ENCODE assay signal across 10 cellular contexts in genomic region chr9:38380872-38381534, GRCh38. TPM values are rescaled to one million over a fixed set of nuclear protein-coding genes. Genes with fewer than 3 reads are reported as not detected.
DNase-seq lines count a peak whose midpoint lies in the region; ATAC-seq, FAIRE-seq and TF ChIP-seq lines count a peak whose summit lies in the region.
"Had no signal": no experiment of that assay in that cellular context is flagged by ENCODE, and none has a peak within 500 bp of the region (broad histone marks: within the 10 kb centered on the region; RNA-seq: fewer than 3 reads in every experiment).

No MANE protein-coding gene starts in this region.

- H3K4me3 ChIP-seq in H1 (ENCODE audit: extremely low read depth in 1 of 4, insufficient read depth in 2 of 4, low read depth in 3 of 4, low read length in 4 of 4), result peak overlapping the region in 1 of 4 experiments; percentile 3; a peak in 1 of 8 replicates
- no peak overlapping the region for H3K4me3 ChIP-seq in neural cell (ENCODE audit: low read length)
- H3K4me3 ChIP-seq in MG63, result no peak overlapping the region
- H3K4me3 ChIP-seq: BLaER1 treated with 17β-estradiol and CSF1 and Interleukin-3, amounts not matched to agents 10 nM and 100 nM had no signal

- H3K27me3 ChIP-seq in H1 (replicated peaks in 1 of 4; ENCODE audit: control insufficient read depth in 3 of 4, extremely low read depth in 1 of 4, insufficient read depth in 3 of 4, low read length in 3 of 4) (peaks cover 5 to 29% (median 25%) of the 10 kb centered on the region in 4 experiments), neural cell (ENCODE audit: insufficient read depth, low read depth, low read length) (no peaks in the 10 kb centered on the region), MG63 (no peaks in the 10 kb centered on the region)
- H3K27me3 ChIP-seq: BLaER1 treated with 17β-estradiol and CSF1 and Interleukin-3, amounts not matched to agents 10 nM and 100 nM had no signal

- TF ChIP-seq CTCF in Calu3 (IDR thresholded peaks at IDR 0.05; ENCODE audit: unreplicated experiment), result no peak
- TF ChIP-seq CTCF in H1 (IDR thresholded peaks at IDR 0.05; ENCODE audit: control extremely low read depth in 1 of 3, insufficient read depth in 1 of 3, low read depth in 1 of 3, low read length in 3 of 3), result no peak
- TF ChIP-seq CTCF in neural cell (IDR thresholded peaks at IDR 0.05; ENCODE audit: poor library complexity, severe bottlenecking), result no peak

- no TSS peak for BruUV-seq in Calu3 (replicated peaks; lab: Mats Ljungman, UMichigan)

- H3K36me3 ChIP-seq in H1 (ENCODE audit: control insufficient read depth in 2 of 4, insufficient read depth in 4 of 4, low read length in 3 of 4), result no peaks in the 10 kb centered on the region
- H3K36me3 ChIP-seq in neural cell (ENCODE audit: insufficient read depth, low read length), result no peaks in the 10 kb centered on the region
- no peaks in the 10 kb centered on the region for H3K36me3 ChIP-seq in MG63
- H3K36me3 ChIP-seq: BLaER1 treated with 17β-estradiol and CSF1 and Interleukin-3, amounts not matched to agents 10 nM and 100 nM had no signal

- H3K14ac ChIP-seq in H1 (ENCODE audit: insufficient read length), result no peak overlapping the region

- no peak overlapping the region for H2AFZ ChIP-seq in H1 (ENCODE audit: low read length)
- peak overlapping the region; percentile 25 for H2AFZ ChIP-seq in neural cell (ENCODE audit: low read depth, low read length)

- no peak overlapping the region for H2AK5ac ChIP-seq in H1 (ENCODE audit: low read depth, low read length)

- no peak overlapping the region; the same call in 1 of the 2 replicates for H2BK12ac ChIP-seq in H1 (ENCODE audit: low read depth, low read length)

- H3K9me3 ChIP-seq in H1 (ENCODE audit: insufficient read depth in 2 of 2, low read depth in 1 of 2, low read length in 1 of 2) (no peaks in the 10 kb centered on the region; a peak in 1 of 4 replicates), neural cell (ENCODE audit: low read length) (no peaks in the 10 kb centered on the region), MG63 (no peaks in the 10 kb centered on the region)

- no peak overlapping the region for H3K23ac ChIP-seq in H1 (ENCODE audit: insufficient read length)

- no peak overlapping the region for H3K4me3 Mint-ChIP-seq in Calu3 (ENCODE audit: low read depth, unreplicated experiment)
- H3K4me3 Mint-ChIP-seq in stimulated activated effector memory CD8-positive, alpha-beta T cell treated with anti-CD3 and anti-CD28 coated beads, Interleukin-12 subunit alpha, Interleukin-12 subunit beta, amount 100 ng/mL, for 72 hours, result no peak overlapping the region
- H3K4me3 Mint-ChIP-seq: activated B cell treated with CpG ODN at 0.5 μM for 24 hours had no signal

- no peak overlapping the region; a peak in 1 of 7 replicates for H3K9ac ChIP-seq in H1 (replicated peaks in 1 of 4; ENCODE audit: extremely low read depth in 1 of 4, low read depth in 3 of 4, low read length in 3 of 4)
- peak overlapping the region; percentile 32 for H3K9ac ChIP-seq in neural cell (ENCODE audit: low read length)
- H3K9ac ChIP-seq: BLaER1 treated with 17β-estradiol and CSF1 and Interleukin-3, amounts not matched to agents 10 nM and 100 nM had no signal

- peak overlapping the region; percentile 63; the same call in 1 of the 2 replicates for H3K18ac ChIP-seq in H1 (ENCODE audit: extremely low read depth, low read length)

- no peak for FAIRE-seq in H1 (lab: Jason Lieb, UNC)

- CTCF ChIA-PET in Calu3 (lab: Charles Lee), result no interaction called here
- CTCF ChIA-PET in H1 (lab: Charles Lee; ENCODE audit: partially characterized antibody), result no interaction called here

- H4K91ac ChIP-seq in H1 (replicated peaks; ENCODE audit: insufficient read length, low read length), result no peak overlapping the region

- no peak overlapping the region for H3K56ac ChIP-seq in H1 (replicated peaks; ENCODE audit: insufficient read length, low read depth, low read length)

- H2BK5ac ChIP-seq in H1 (ENCODE audit: low read depth, low read length), result peak overlapping the region; percentile 37; the same call in 1 of the 2 replicates

- no peak for TF ChIP-seq POLR2A in H1 (IDR thresholded peaks at IDR 0.05; ENCODE audit: control extremely low read depth in 1 of 2, low read depth in 2 of 2, low read length in 2 of 2)

- H2BK20ac ChIP-seq in H1 (ENCODE audit: low read length), result peak overlapping the region; percentile 41; the same call in 1 of the 2 replicates

- 18% methylated on average over 8 of the region's 8 CpGs; no CpG with 5 or more reads in 1 of the 2 experiments for whole genome bisulfite sequencing in H1 (ENCODE audit: extremely low coverage in 1 of 2, insufficient coverage in 1 of 2, insufficient read length in 1 of 2, insufficient replicate concordance in 2 of 2, low coverage in 1 of 2, low lambda C conversion rate in 2 of 2, missing lambda C conversion rate in 1 of 2), 2 experiments

- no peaks in the 10 kb centered on the region for H3K9me2 ChIP-seq in neural cell (ENCODE audit: insufficient read depth, low read length)

- H3K27ac Mint-ChIP-seq in Calu3 (ENCODE audit: unreplicated experiment), result no peak overlapping the region
- no peak overlapping the region for H3K27ac Mint-ChIP-seq in stimulated activated effector memory CD8-positive, alpha-beta T cell treated with anti-CD3 and anti-CD28 coated beads, Interleukin-12 subunit alpha, Interleukin-12 subunit beta, amount 100 ng/mL, for 72 hours
- H3K27ac Mint-ChIP-seq: activated B cell treated with CpG ODN at 0.5 μM for 24 hours had no signal

- H3K27ac ChIP-seq in H1 (ENCODE audit: low read depth, low read length) (no peak overlapping the region), neural cell (ENCODE audit: low read length) (peak overlapping the region; percentile 43)
- H3K27ac ChIP-seq: BLaER1 treated with 17β-estradiol and CSF1 and Interleukin-3, amounts not matched to agents 10 nM and 100 nM had no signal

- no peaks in the 10 kb centered on the region for H3K27me3 Mint-ChIP-seq in Calu3 (ENCODE audit: unreplicated experiment)

- intact Hi-C loops in Calu3 (cut with micrococcal nuclease; ENCODE audit: unreplicated experiment), result no loop called here

- no peak overlapping the region for H2BK15ac ChIP-seq in H1 (ENCODE audit: low read length)

- TF ChIP-seq EP300 in H1 (IDR thresholded peaks at IDR 0.05; ENCODE audit: borderline replicate concordance in 1 of 2, low read depth in 2 of 2, low read length in 2 of 2) (peak in 1 of 2 experiments; percentile 52; a peak in 1 of 3 replicates), neural cell (conservative IDR thresholded peaks at IDR 0.05; ENCODE audit: poor library complexity, severe bottlenecking) (no peak)

- DNase-seq in Calu3, result peak; percentile 26
- DNase-seq in NCI-H2196 (lab: John Stamatoyannopoulos, UW; ENCODE audit: unreplicated experiment), result peak; percentile 71
- DNase-seq in H1 (ENCODE audit: low read depth in 1 of 2, low spot score in 2 of 2), result peak; percentile 29 to 61
- no peak for DNase-seq in stimulated activated CD4-positive, alpha-beta T cell treated with anti-CD3 and anti-CD28 coated beads, Interleukin-2, amount 100 ng/mL, for 24 hours
- no peak for DNase-seq in stimulated activated effector memory CD8-positive, alpha-beta T cell treated with anti-CD3 and anti-CD28 coated beads, Interleukin-12 subunit alpha, Interleukin-12 subunit beta, amount 100 ng/mL, for 72 hours (ENCODE audit: low spot score in 2 of 2)
- no peak for DNase-seq in activated T-cell treated with anti-CD3 and anti-CD28 coated beads, Interleukin-2, amount 50 U/mL, for 1 hour
- no peak for DNase-seq in MG63
- DNase-seq: activated B cell treated with CpG ODN at 0.5 μM for 24 hours had no signal

- H3K4me1 ChIP-seq in H1 (replicated peaks in 1 of 4; ENCODE audit: control insufficient read depth in 3 of 4, insufficient read depth in 4 of 4, low read length in 3 of 4), result peaks cover 8 to 17% (median 13%) of the 10 kb centered on the region in 4 experiments
- H3K4me1 ChIP-seq: BLaER1 treated with 17β-estradiol and CSF1 and Interleukin-3, amounts not matched to agents 10 nM and 100 nM had no signal

- H3K4ac ChIP-seq in H1 (replicated peaks; ENCODE audit: insufficient read length, low read depth, low read length), result no peak overlapping the region

- H4K5ac ChIP-seq in H1 (ENCODE audit: insufficient read length, low read depth, low read length), result no peak overlapping the region

- no peak for TF ChIP-seq RAD21 in H1 (IDR thresholded peaks at IDR 0.05 in 1 of 2, conservative IDR thresholded peaks at IDR 0.05 in 1 of 2; ENCODE audit: low read depth in 2 of 2, low read length in 2 of 2)
- no peak for TF ChIP-seq RAD21 in neural cell (conservative IDR thresholded peaks at IDR 0.05)

- H3K79me2 ChIP-seq in H1 (ENCODE audit: control insufficient read depth in 1 of 2, insufficient read depth in 2 of 2, low read length in 2 of 2) (no peaks in the 10 kb centered on the region), neural cell (replicated peaks; ENCODE audit: insufficient read depth, low read length) (no peaks in the 10 kb centered on the region)

- H3K9me3 Mint-ChIP-seq in Calu3 (ENCODE audit: low read depth, unreplicated experiment), result peaks cover 4% of the 10 kb centered on the region
- no peaks in the 10 kb centered on the region for H3K9me3 Mint-ChIP-seq in stimulated activated effector memory CD8-positive, alpha-beta T cell treated with anti-CD3 and anti-CD28 coated beads, Interleukin-12 subunit alpha, Interleukin-12 subunit beta, amount 100 ng/mL, for 72 hours

- H3K23me2 ChIP-seq in H1 (ENCODE audit: low read depth, low read length), result no peaks in the 10 kb centered on the region

- H2BK120ac ChIP-seq in H1 (replicated peaks; ENCODE audit: low read depth, low read length), result no peak overlapping the region

- peaks cover 3% of the 10 kb centered on the region for H3K36me3 Mint-ChIP-seq in Calu3 (ENCODE audit: insufficient read depth, unreplicated experiment)
- H3K36me3 Mint-ChIP-seq in stimulated activated effector memory CD8-positive, alpha-beta T cell treated with anti-CD3 and anti-CD28 coated beads, Interleukin-12 subunit alpha, Interleukin-12 subunit beta, amount 100 ng/mL, for 72 hours, result no peaks in the 10 kb centered on the region

- no peaks in the 10 kb centered on the region for H3F3A ChIP-seq in neural cell (ENCODE audit: insufficient read depth, low read length, poor library complexity, severe bottlenecking)

- H3K4me2 ChIP-seq in H1 (ENCODE audit: insufficient read depth in 1 of 2, low read depth in 2 of 2, low read length in 2 of 2) (peak overlapping the region; percentile 42 to 49), neural cell (ENCODE audit: low read length) (no peak overlapping the region)
- H3K4me2 ChIP-seq: BLaER1 treated with 17β-estradiol and CSF1 and Interleukin-3, amounts not matched to agents 10 nM and 100 nM had no signal

- POLR2A ChIA-PET in H1 (lab: Charles Lee; ENCODE audit: partially characterized antibody), result interaction anchor here (1.0 kb wide), 1 partner anchor 38 kb away, joined by 3 read pairs; no protein-coding TSS in a partner anchor

- no peak for ATAC-seq in stimulated activated effector memory CD8-positive, alpha-beta T cell treated with anti-CD3 and anti-CD28 coated beads, Interleukin-12 subunit alpha, Interleukin-12 subunit beta, amount 100 ng/mL, for 72 hours

- H4K20me1 ChIP-seq in H1 (replicated peaks in 1 of 2; ENCODE audit: control insufficient read depth in 1 of 2, insufficient read depth in 2 of 2, low read length in 2 of 2), result no peaks in the 10 kb centered on the region
- no peaks in the 10 kb centered on the region for H4K20me1 ChIP-seq in neural cell (ENCODE audit: insufficient read depth)
- H4K20me1 ChIP-seq: BLaER1 treated with 17β-estradiol and CSF1 and Interleukin-3, amounts not matched to agents 10 nM and 100 nM had no signal

- H3K79me1 ChIP-seq in H1 (ENCODE audit: low read depth, low read length), result no peaks in the 10 kb centered on the region

- H3K4me1 Mint-ChIP-seq in Calu3 (ENCODE audit: low read depth, unreplicated experiment), result peaks cover 9% of the 10 kb centered on the region
- no peaks in the 10 kb centered on the region for H3K4me1 Mint-ChIP-seq in stimulated activated effector memory CD8-positive, alpha-beta T cell treated with anti-CD3 and anti-CD28 coated beads, Interleukin-12 subunit alpha, Interleukin-12 subunit beta, amount 100 ng/mL, for 72 hours
- H3K4me1 Mint-ChIP-seq: activated B cell treated with CpG ODN at 0.5 μM for 24 hours had no signal

- H4K8ac ChIP-seq in H1 (ENCODE audit: extremely low read depth, insufficient read depth, low read length), result no peak overlapping the region

RNA-seq across cellular contexts. Expression of gene ALDH1B1, which starts 11.5 kb away (rescaled TPM):
- total RNA-seq in Calu3 (2022), result 13.3 and 15.2 TPM in 2 replicates
- 78.5 and 78.7 TPM in 2 replicates for total RNA-seq in H1 (2021; fragmentation: NEBNext Ultra II Directional; extraction: Animal tissue kit (Norgen Biotek cat#: 25700))
- polyA plus RNA-seq in H1 (2011; rRNA removed) (41.6 and 52.4 TPM in 2 replicates), neural cell (5.8 and 6.6 TPM in 2 replicates)
- polyA plus RNA-seq in H1 (2011; cell fraction: cytosol; rRNA removed), result 53.9 TPM
- polyA plus RNA-seq in H1 (2011; cell fraction: nucleus; rRNA removed), result 44.8 TPM
- polyA plus RNA-seq in H1 (2012, experiment 1 of 2), result 51.5 to 64.7 TPM (median 54.2 TPM) in 4 replicates
- 34.2 TPM for polyA plus RNA-seq in H1 (2012, experiment 2 of 2)
- polyA plus RNA-seq in H1 (2013, experiment 1 of 2), result 37.2 TPM
- 38.1 TPM for polyA plus RNA-seq in H1 (2013, experiment 2 of 2)
- polyA minus RNA-seq in H1 (2011; rRNA and poly(A)+ RNA removed), result 84.4 and 92.7 TPM in 2 replicates
- 56.1 TPM for polyA minus RNA-seq in H1 (2011; cell fraction: cytosol; rRNA and poly(A)+ RNA removed)
- 29.8 TPM for polyA minus RNA-seq in H1 (2011; cell fraction: nucleus; rRNA and poly(A)+ RNA removed)
- 11.2 and 11.6 TPM in 2 replicates for polyA minus RNA-seq in neural cell
- total RNA-seq in MG63 (2014; rRNA removed; shearing (Covaris generic); ENCODE audit: low replicate concordance), result 61.3 and 79.0 TPM in 2 replicates

RNA-seq across cellular contexts. Expression of gene IGFBPL1, which starts 43.3 kb away (rescaled TPM):
- total RNA-seq in Calu3 (2022), result 2.0 and 4.6 TPM in 2 replicates
- total RNA-seq in H1 (2021; fragmentation: NEBNext Ultra II Directional; extraction: Animal tissue kit (Norgen Biotek cat#: 25700)), result 33.8 and 36.6 TPM in 2 replicates
- polyA plus RNA-seq in H1 (2011; rRNA removed) (30.9 and 31.3 TPM in 2 replicates), neural cell (372 and 432 TPM in 2 replicates)
- 42.2 TPM for polyA plus RNA-seq in H1 (2011; cell fraction: cytosol; rRNA removed)
- polyA plus RNA-seq in H1 (2011; cell fraction: nucleus; rRNA removed), result 23.0 TPM
- 36.6 to 43.7 TPM (median 39.6 TPM) in 4 replicates for polyA plus RNA-seq in H1 (2012, experiment 1 of 2)
- 20.7 TPM for polyA plus RNA-seq in H1 (2012, experiment 2 of 2)
- polyA plus RNA-seq in H1 (2013, experiment 1 of 2), result 21.9 TPM
- polyA plus RNA-seq in H1 (2013, experiment 2 of 2), result 22.9 TPM
- 43.9 and 44.9 TPM in 2 replicates for polyA minus RNA-seq in H1 (2011; rRNA and poly(A)+ RNA removed)
- polyA minus RNA-seq in H1 (2011; cell fraction: cytosol; rRNA and poly(A)+ RNA removed), result 66.6 TPM
- polyA minus RNA-seq in H1 (2011; cell fraction: nucleus; rRNA and poly(A)+ RNA removed), result 31.0 TPM
- polyA minus RNA-seq in neural cell, result 574 and 625 TPM in 2 replicates
- 0.95 and 2.3 TPM in 2 replicates for total RNA-seq in MG63 (2014; rRNA removed; shearing (Covaris generic); ENCODE audit: low replicate concordance)
- total RNA-seq: activated B cell treated with CpG ODN at 0.5 μM for 24 hours had no signal

Comparison
In these comparisons a context has a peak if more than half of its experiments do, and no peak if none do; other contexts are left out.
1. DNase-seq: peak in Calu3 (single experiment), NCI-H2196 (single experiment) and H1 (2 of 2); none in stimulated activated CD4-positive, alpha-beta T cell treated with anti-CD3 and anti-CD28 coated beads, Interleukin-2, amount 100 ng/mL, for 24 hours (0 of 2), stimulated activated effector memory CD8-positive, alpha-beta T cell treated with anti-CD3 and anti-CD28 coated beads, Interleukin-12 subunit alpha, Interleukin-12 subunit beta, amount 100 ng/mL, for 72 hours (0 of 2), activated T-cell treated with anti-CD3 and anti-CD28 coated beads, Interleukin-2, amount 50 U/mL, for 1 hour (single experiment) and MG63 (single experiment).